In genomic region chr9:126301985-126302603, GRCh38 we compare ENCODE assay signal across 8 cellular contexts. TPM values are rescaled to one million over a fixed set of nuclear protein-coding genes. Genes with fewer than 3 reads are reported as not detected.
DNase-seq lines count a peak whose midpoint lies in the region; ATAC-seq and TF ChIP-seq lines count a peak whose summit lies in the region.

No MANE protein-coding gene starts in this region.

- no peak for TF ChIP-seq POLR2A in tibial nerve (IDR thresholded peaks at IDR 0.05)

- H2AFZ ChIP-seq in GM23248: peak overlapping the region; percentile 9; the same call in 1 of the 2 replicates

- TF ChIP-seq CTCF in AG09319 (IDR thresholded peaks at IDR 0.05; ENCODE audit: low read depth, low read length): peak; percentile 78
- TF ChIP-seq CTCF in epithelial cell of esophagus (IDR thresholded peaks at IDR 0.05; ENCODE audit: insufficient read depth, low read depth, low read length, missing control alignments): peak; percentile 90
- peak; percentile 40 for TF ChIP-seq CTCF in mucosa of descending colon (IDR thresholded peaks at IDR 0.05)
- TF ChIP-seq CTCF in tibial nerve (IDR thresholded peaks at IDR 0.05): peak; percentile 43 to 71 (median 53)

- ATAC-seq in mucosa of descending colon (peak; percentile 68), GM18909 (IDR thresholded peaks at IDR 0.05; ENCODE audit: poor library complexity, unreplicated experiment) (no peak)

- no peak overlapping the region for H3K4me2 ChIP-seq in GM23248 (ENCODE audit: unreplicated experiment)

- H4K20me1 ChIP-seq in GM23248 (ENCODE audit: insufficient read depth): no peaks in the 10 kb centered on the region

- H3K36me3 ChIP-seq in GM23248 (ENCODE audit: low read depth): no peaks in the 10 kb centered on the region
- no peaks in the 10 kb centered on the region for H3K36me3 ChIP-seq in mucosa of descending colon (ENCODE audit: low read depth)
- no peaks in the 10 kb centered on the region for H3K36me3 ChIP-seq in tibial nerve

- in situ Hi-C loops in GM23248 (cut with MboI): loop anchor here (5.0 to 10.0 kb wide), 2 partner anchors 95 to 193 kb away; no protein-coding TSS in a partner anchor

- H3K9me2 ChIP-seq in GM23248 (ENCODE audit: insufficient read depth): no peaks in the 10 kb centered on the region

- TF ChIP-seq EP300 in tibial nerve (IDR thresholded peaks at IDR 0.05): no peak

- 11% methylated on average over 4 of the region's 4 CpGs for WGBS in GM23248 (ENCODE audit: low coverage in 1 of 2, low lambda C conversion rate in 2 of 2, missing lambda C conversion rate in 2 of 2), 2 experiments
- 21 to 25% methylated on average over 4 of the region's 4 CpGs for WGBS in tibial nerve, 2 donors

- H3K4me3 ChIP-seq in GM23248 (no peak overlapping the region), epithelial cell of esophagus (ENCODE audit: low read length) (no peak overlapping the region), mucosa of descending colon (no peak overlapping the region), tibial nerve (no peak overlapping the region)

- H3K27ac ChIP-seq in GM23248: no peak overlapping the region
- peak overlapping the region in 1 of 4 donors; percentile 15 for H3K27ac ChIP-seq in tibial nerve

- no peaks in the 10 kb centered on the region for H3K9me3 ChIP-seq in GM23248 (ENCODE audit: low read depth)
- H3K9me3 ChIP-seq in mucosa of descending colon: no peaks in the 10 kb centered on the region
- H3K9me3 ChIP-seq in tibial nerve: no peaks in the 10 kb centered on the region

- intact Hi-C loops in mucosa of descending colon (cut with DNase I, micrococcal nuclease): loop anchor here in 1 of 2 donors (5.0 kb wide), 2 partner anchors 95 to 190 kb away; no protein-coding TSS in a partner anchor

- no peaks in the 10 kb centered on the region for H3F3A ChIP-seq in GM23248 (ENCODE audit: insufficient read depth)

- no peaks in the 10 kb centered on the region for H3K79me2 ChIP-seq in GM23248 (ENCODE audit: insufficient read depth)

- H3K4me1 ChIP-seq in GM23248 (ENCODE audit: insufficient read depth) (no peaks in the 10 kb centered on the region), mucosa of descending colon (ENCODE audit: low read depth) (peaks cover 11% of the 10 kb centered on the region), tibial nerve (peaks cover 0 to 13% (median 3%) of the 10 kb centered on the region in 4 donors)

- H3K27me3 ChIP-seq in GM23248 (replicated peaks; ENCODE audit: insufficient read depth) (no peaks in the 10 kb centered on the region), tibial nerve (no peaks in the 10 kb centered on the region)

- H3K9ac ChIP-seq in GM23248: no peak overlapping the region

- DNase-seq in AG09319 (ENCODE audit: extremely low read depth, low read depth) (peak; percentile 22), GM23248 (peak; percentile 80), NCI-H526 treated with DMSO at 0.1 percent for 48 hours (lab: John Stamatoyannopoulos, UW) (peak; percentile 3), epithelial cell of esophagus (ENCODE audit: low read depth) (peak; percentile 74), mucosa of descending colon (peak in 2 of 3 donors; percentile 47 to 84), tibial nerve (ENCODE audit: low spot score in 2 of 2) (peak; percentile 23 to 64)
- DNase-seq in activated CD4-positive, alpha-beta T cell treated with anti-CD3 and anti-CD28 coated beads, Interleukin-2, amount 50 U/mL, for 48 hours: peak; percentile 14 to 46

RNA-seq across cellular contexts. Expression of gene MVB12B, which starts 24.5 kb away (rescaled TPM):
- 5.5 and 8.3 TPM in 2 replicates for total RNA-seq in GM23248 (2014; rRNA removed; shearing (Covaris generic))
- 2.4 and 2.9 TPM in 2 replicates for polyA plus RNA-seq in GM23248 (2016; fragmentation: Nextera tagmentation; extraction: Ambion mirVana)
- 10 to 100 TPM; 16.8 to 26.4 (median 21.6) TPM for total RNA-seq in mucosa of descending colon
- total RNA-seq in tibial nerve: 10 to 100 TPM; 27.2 to 36.9 (median 33.2) TPM

Comparison
In these comparisons a context has a peak if more than half of its experiments do, and no peak if none do; other contexts are left out.
1. DNase-seq: peak in every context shown above with its lines; median percentile 80 in GM23248; 74 in epithelial cell of esophagus; 66 in mucosa of descending colon; 44 in tibial nerve; 30 in activated CD4-positive, alpha-beta T cell treated with anti-CD3 and anti-CD28 coated beads, Interleukin-2, amount 50 U/mL, for 48 hours; 22 in AG09319; 3 in NCI-H526 treated with DMSO at 0.1 percent for 48 hours.
2. CTCF ChIP-seq: peak in every context shown above with its lines; median percentile 90 in epithelial cell of esophagus; 78 in AG09319; 53 in tibial nerve; 40 in mucosa of descending colon.